ENCODE assay signal across 19 cellular contexts in the genomic region with DNA sequence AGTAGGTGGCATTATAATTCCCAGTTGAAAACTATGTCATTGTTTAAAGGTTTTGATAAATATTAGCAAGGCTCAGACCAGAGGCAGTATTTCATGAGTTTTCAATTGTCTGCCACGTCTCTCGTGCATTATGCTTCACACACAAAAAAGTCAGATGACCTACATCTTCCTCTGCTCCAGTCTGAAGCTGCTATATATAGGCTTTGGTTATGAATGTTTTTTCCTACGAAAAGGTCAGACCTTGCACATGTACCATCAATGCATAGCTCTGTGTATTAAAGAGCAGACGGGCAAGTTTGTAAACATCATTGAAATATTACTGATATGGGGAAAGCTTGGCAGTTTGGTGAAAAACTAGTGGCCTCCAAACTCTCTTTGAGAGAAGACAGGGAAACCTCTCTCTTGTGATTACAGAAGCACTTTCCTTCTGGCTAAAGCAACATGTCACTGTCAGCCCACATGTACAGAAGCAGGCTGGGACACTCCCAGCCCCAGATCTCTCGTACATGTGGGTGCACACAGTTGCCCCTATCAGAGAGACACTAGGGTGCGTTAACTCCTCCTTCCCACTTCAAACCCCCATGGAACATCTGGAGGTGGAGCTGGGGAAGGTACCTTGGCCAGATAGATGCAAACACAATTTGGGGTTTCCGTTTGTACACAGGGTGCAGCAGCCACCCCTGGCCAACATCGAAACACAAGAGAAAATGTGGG.
A peak's percentile ranks its signal among the peaks of the same experiment; 100 is the strongest.
DNase-seq lines count a peak whose midpoint lies in the region; ATAC-seq and TF ChIP-seq lines count a peak whose summit lies in the region.
"Had no signal": no experiment of that assay in that cellular context is flagged by ENCODE, and none has a peak within 500 bp of the region (broad histone marks: within the 10 kb centered on the region; RNA-seq: fewer than 3 reads in every experiment).

No MANE protein-coding gene starts in this region.

- H3K9me3 Mint-ChIP-seq in effector memory CD8-positive, alpha-beta T cell: no peaks in the 10 kb centered on the region
- H3K9me3 Mint-ChIP-seq in stimulated activated naive CD8-positive, alpha-beta T cell treated with anti-CD3 and anti-CD28 coated beads, Interleukin-15, Interleukin-2, amounts not matched to agents 100 ng/mL and 50 ng/mL, for 24 hours: peaks cover 14% of the 10 kb centered on the region
- H3K9me3 Mint-ChIP-seq: central memory CD8-positive, alpha-beta T cell had no signal

- H3K27ac Mint-ChIP-seq in effector memory CD8-positive, alpha-beta T cell: no peak overlapping the region
- peak overlapping the region; percentile 83 for H3K27ac Mint-ChIP-seq in stimulated activated naive CD8-positive, alpha-beta T cell treated with anti-CD3 and anti-CD28 coated beads, Interleukin-15, Interleukin-2, amounts not matched to agents 100 ng/mL and 50 ng/mL, for 24 hours
- H3K27ac Mint-ChIP-seq: WTC11 had no signal

- peaks cover 9% of the 10 kb centered on the region for H3K36me3 ChIP-seq in SU-DHL-6 (ENCODE audit: low read length)
- H3K36me3 ChIP-seq: esophagus muscularis mucosa, lower lobe of right lung, thyroid gland had no signal

- H3K4me1 Mint-ChIP-seq in effector memory CD8-positive, alpha-beta T cell (ENCODE audit: low read depth in 2 of 2): peaks cover 13 to 19% of the 10 kb centered on the region in 2 donors
- H3K4me1 Mint-ChIP-seq in stimulated activated naive CD8-positive, alpha-beta T cell treated with anti-CD3 and anti-CD28 coated beads, Interleukin-15, Interleukin-2, amounts not matched to agents 100 ng/mL and 50 ng/mL, for 24 hours (ENCODE audit: low read depth): peaks cover 63% of the 10 kb centered on the region
- H3K4me1 Mint-ChIP-seq: WTC11 had no signal

- peak overlapping the region; percentile 53 for H3K9ac ChIP-seq in SU-DHL-6 (ENCODE audit: low read length)

- DNase-seq in stimulated activated CD4-positive, alpha-beta T cell treated with anti-CD3 and anti-CD28 coated beads, Interleukin-1b, Interleukin-23, amount 100 ng/mL, for 48 hours: peak; percentile 25
- DNase-seq in stimulated activated CD4-positive, alpha-beta T cell treated with anti-CD3 and anti-CD28 coated beads, Interleukin-4, amount 100 ng/mL, for 1 hour: no peak
- no peak for DNase-seq in effector memory CD8-positive, alpha-beta T cell
- DNase-seq in NCI-H1436 (lab: John Stamatoyannopoulos, UW): no peak
- no peak for DNase-seq in middle frontal gyrus (ENCODE audit: extremely low spot score, low spot score)
- DNase-seq in NCI-H1105 (lab: John Stamatoyannopoulos, UW): no peak
- DNase-seq: amygdala, KBM-7, lower lobe of right lung, NCI-H2081 treated with DMSO at 0.1 percent for 48 hours, NCI-H510A, nucleus accumbens, retina, thyroid gland had no signal

- no peaks in the 10 kb centered on the region for H3K36me3 Mint-ChIP-seq in effector memory CD8-positive, alpha-beta T cell (ENCODE audit: insufficient read depth)
- peaks cover 5% of the 10 kb centered on the region for H3K36me3 Mint-ChIP-seq in stimulated activated naive CD8-positive, alpha-beta T cell treated with anti-CD3 and anti-CD28 coated beads, Interleukin-15, Interleukin-2, amounts not matched to agents 100 ng/mL and 50 ng/mL, for 24 hours (ENCODE audit: low read depth)

- peaks cover 78% of the 10 kb centered on the region for H3F3A ChIP-seq in SU-DHL-6 (ENCODE audit: insufficient read depth)

- H3K27me3 ChIP-seq in SU-DHL-6 (ENCODE audit: low read length): no peaks in the 10 kb centered on the region
- H3K27me3 ChIP-seq: esophagus muscularis mucosa, thyroid gland had no signal

- H3K9me3 ChIP-seq in SU-DHL-6 (ENCODE audit: insufficient read depth, low read length): peaks cover 8% of the 10 kb centered on the region; the same call in 1 of the 2 replicates
- H3K9me3 ChIP-seq: thyroid gland had no signal

- peaks cover 18% of the 10 kb centered on the region; the same call in 1 of the 2 replicates for H3K79me2 ChIP-seq in SU-DHL-6 (ENCODE audit: insufficient read depth, low read length)

- H3K27ac ChIP-seq in SU-DHL-6 (ENCODE audit: low read depth, low read length): peak overlapping the region; percentile 99
- H3K27ac ChIP-seq: lower lobe of right lung, thyroid gland had no signal

- ATAC-seq in effector memory CD8-positive, alpha-beta T cell (replicated peaks): peak; percentile 46
- ATAC-seq: lower lobe of right lung, WTC11 had no signal

- H2AFZ ChIP-seq in SU-DHL-6 (ENCODE audit: low read depth, low read length, severe bottlenecking): no peak overlapping the region

- no peaks in the 10 kb centered on the region for H4K20me1 ChIP-seq in SU-DHL-6 (ENCODE audit: low read depth, low read length)

- TF ChIP-seq CTCF in SU-DHL-6 (IDR thresholded peaks at IDR 0.05; ENCODE audit: insufficient read depth, low read length, poor library complexity, severe bottlenecking): no peak

- no peak overlapping the region for H3K4me3 ChIP-seq in SU-DHL-6 (ENCODE audit: insufficient read depth, low read length, poor library complexity, severe bottlenecking)
- H3K4me3 ChIP-seq: esophagus muscularis mucosa, lower lobe of right lung, thyroid gland had no signal

- H3K27me3 Mint-ChIP-seq in effector memory CD8-positive, alpha-beta T cell: no peaks in the 10 kb centered on the region
- H3K27me3 Mint-ChIP-seq in stimulated activated naive CD8-positive, alpha-beta T cell treated with anti-CD3 and anti-CD28 coated beads, Interleukin-15, Interleukin-2, amounts not matched to agents 100 ng/mL and 50 ng/mL, for 24 hours: no peaks in the 10 kb centered on the region
- H3K27me3 Mint-ChIP-seq: central memory CD8-positive, alpha-beta T cell had no signal

- H3K4me3 Mint-ChIP-seq in effector memory CD8-positive, alpha-beta T cell: no peak overlapping the region
- peak overlapping the region; percentile 2 for H3K4me3 Mint-ChIP-seq in stimulated activated naive CD8-positive, alpha-beta T cell treated with anti-CD3 and anti-CD28 coated beads, Interleukin-15, Interleukin-2, amounts not matched to agents 100 ng/mL and 50 ng/mL, for 24 hours
- H3K4me3 Mint-ChIP-seq: central memory CD8-positive, alpha-beta T cell; WTC11 had no signal

- peak overlapping the region; percentile 54 for H3K4me2 ChIP-seq in SU-DHL-6 (ENCODE audit: low read depth, low read length, poor library complexity, severe bottlenecking)

- no peaks in the 10 kb centered on the region for H3K9me2 ChIP-seq in SU-DHL-6 (replicated peaks; ENCODE audit: insufficient read depth, low read length)
